ENCODE assay signal across 2 cellular contexts in the genomic region with DNA sequence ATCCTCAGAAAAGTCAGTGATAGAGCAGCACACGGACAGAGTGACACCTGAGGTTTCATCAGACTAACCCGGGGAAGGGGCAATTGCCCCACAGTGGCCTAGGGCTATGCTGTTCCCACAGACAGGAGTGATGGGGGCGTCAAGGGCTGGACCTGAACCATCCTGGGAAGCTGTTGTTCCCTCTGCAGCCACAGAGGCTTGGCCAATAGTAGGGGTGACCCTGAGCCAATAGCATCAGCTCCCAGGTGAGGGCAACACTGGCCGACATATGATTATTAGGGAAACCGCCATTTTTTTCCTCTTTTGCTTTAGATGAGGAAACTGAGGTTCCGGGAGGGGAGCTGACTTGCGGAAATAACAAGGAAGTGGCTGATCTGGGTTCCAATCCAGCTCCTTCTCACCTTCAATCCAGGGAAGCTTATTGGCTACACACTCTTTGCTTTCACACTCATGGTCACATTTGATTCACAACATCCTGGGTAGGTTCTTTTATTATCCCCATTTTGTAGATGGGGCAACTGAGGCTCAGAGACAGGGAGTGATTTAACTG.
TF ChIP-seq lines count a peak whose summit lies in the region.

No MANE protein-coding gene starts in this region.

TF ChIP-seq in HCT116, 20 proteins besides CTCF, POLR2A, EP300 and RAD21:
- TF ChIP-seq ZNF274 (IDR thresholded peaks at IDR 0.05; ENCODE audit: low read depth, low read length) = no peak
- no peak for TF ChIP-seq CEBPB (IDR thresholded peaks at IDR 0.05; ENCODE audit: low read depth)
- TF ChIP-seq, protein P1, sequence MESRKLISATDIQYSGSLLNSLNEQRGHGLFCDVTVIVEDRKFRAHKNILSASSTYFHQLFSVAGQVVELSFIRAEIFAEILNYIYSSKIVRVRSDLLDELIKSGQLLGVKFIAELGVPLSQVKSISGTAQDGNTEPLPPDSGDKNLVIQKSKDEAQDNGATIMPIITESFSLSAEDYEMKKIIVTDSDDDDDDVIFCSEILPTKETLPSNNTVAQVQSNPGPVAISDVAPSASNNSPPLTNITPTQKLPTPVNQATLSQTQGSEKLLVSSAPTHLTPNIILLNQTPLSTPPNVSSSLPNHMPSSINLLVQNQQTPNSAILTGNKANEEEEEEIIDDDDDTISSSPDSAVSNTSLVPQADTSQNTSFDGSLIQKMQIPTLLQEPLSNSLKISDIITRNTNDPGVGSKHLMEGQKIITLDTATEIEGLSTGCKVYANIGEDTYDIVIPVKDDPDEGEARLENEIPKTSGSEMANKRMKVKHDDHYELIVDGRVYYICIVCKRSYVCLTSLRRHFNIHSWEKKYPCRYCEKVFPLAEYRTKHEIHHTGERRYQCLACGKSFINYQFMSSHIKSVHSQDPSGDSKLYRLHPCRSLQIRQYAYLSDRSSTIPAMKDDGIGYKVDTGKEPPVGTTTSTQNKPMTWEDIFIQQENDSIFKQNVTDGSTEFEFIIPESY (IDR thresholded peaks at IDR 0.05; ENCODE audit: extremely low read depth, insufficient replicate concordance, low read length) = no peak
- TF ChIP-seq JUND (IDR thresholded peaks at IDR 0.05) = no peak
- TF ChIP-seq, protein P2, sequence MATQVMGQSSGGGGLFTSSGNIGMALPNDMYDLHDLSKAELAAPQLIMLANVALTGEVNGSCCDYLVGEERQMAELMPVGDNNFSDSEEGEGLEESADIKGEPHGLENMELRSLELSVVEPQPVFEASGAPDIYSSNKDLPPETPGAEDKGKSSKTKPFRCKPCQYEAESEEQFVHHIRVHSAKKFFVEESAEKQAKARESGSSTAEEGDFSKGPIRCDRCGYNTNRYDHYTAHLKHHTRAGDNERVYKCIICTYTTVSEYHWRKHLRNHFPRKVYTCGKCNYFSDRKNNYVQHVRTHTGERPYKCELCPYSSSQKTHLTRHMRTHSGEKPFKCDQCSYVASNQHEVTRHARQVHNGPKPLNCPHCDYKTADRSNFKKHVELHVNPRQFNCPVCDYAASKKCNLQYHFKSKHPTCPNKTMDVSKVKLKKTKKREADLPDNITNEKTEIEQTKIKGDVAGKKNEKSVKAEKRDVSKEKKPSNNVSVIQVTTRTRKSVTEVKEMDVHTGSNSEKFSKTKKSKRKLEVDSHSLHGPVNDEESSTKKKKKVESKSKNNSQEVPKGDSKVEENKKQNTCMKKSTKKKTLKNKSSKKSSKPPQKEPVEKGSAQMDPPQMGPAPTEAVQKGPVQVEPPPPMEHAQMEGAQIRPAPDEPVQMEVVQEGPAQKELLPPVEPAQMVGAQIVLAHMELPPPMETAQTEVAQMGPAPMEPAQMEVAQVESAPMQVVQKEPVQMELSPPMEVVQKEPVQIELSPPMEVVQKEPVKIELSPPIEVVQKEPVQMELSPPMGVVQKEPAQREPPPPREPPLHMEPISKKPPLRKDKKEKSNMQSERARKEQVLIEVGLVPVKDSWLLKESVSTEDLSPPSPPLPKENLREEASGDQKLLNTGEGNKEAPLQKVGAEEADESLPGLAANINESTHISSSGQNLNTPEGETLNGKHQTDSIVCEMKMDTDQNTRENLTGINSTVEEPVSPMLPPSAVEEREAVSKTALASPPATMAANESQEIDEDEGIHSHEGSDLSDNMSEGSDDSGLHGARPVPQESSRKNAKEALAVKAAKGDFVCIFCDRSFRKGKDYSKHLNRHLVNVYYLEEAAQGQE (IDR thresholded peaks at IDR 0.05; ENCODE audit: low read depth) = no peak
- no peak for TF ChIP-seq EGR1 (IDR thresholded peaks at IDR 0.05; ENCODE audit: low read depth)
- TF ChIP-seq FOSL1 (IDR thresholded peaks at IDR 0.05; ENCODE audit: low read depth) = no peak
- no peak for TF ChIP-seq SRF (IDR thresholded peaks at IDR 0.05; ENCODE audit: low read depth)
TF ChIP-seq in HCT116: peak in this region for 0.

TF ChIP-seq in K562, 482 proteins besides CTCF, POLR2A, EP300 and RAD21:
- TF ChIP-seq RBFOX2 (IDR thresholded peaks at IDR 0.05; ENCODE audit: low read depth, low read length) (no peak), RBM25 (IDR thresholded peaks at IDR 0.05; ENCODE audit: low read depth, low read length, severe bottlenecking) (peak; percentile 33)
- TF ChIP-seq, protein P3, sequence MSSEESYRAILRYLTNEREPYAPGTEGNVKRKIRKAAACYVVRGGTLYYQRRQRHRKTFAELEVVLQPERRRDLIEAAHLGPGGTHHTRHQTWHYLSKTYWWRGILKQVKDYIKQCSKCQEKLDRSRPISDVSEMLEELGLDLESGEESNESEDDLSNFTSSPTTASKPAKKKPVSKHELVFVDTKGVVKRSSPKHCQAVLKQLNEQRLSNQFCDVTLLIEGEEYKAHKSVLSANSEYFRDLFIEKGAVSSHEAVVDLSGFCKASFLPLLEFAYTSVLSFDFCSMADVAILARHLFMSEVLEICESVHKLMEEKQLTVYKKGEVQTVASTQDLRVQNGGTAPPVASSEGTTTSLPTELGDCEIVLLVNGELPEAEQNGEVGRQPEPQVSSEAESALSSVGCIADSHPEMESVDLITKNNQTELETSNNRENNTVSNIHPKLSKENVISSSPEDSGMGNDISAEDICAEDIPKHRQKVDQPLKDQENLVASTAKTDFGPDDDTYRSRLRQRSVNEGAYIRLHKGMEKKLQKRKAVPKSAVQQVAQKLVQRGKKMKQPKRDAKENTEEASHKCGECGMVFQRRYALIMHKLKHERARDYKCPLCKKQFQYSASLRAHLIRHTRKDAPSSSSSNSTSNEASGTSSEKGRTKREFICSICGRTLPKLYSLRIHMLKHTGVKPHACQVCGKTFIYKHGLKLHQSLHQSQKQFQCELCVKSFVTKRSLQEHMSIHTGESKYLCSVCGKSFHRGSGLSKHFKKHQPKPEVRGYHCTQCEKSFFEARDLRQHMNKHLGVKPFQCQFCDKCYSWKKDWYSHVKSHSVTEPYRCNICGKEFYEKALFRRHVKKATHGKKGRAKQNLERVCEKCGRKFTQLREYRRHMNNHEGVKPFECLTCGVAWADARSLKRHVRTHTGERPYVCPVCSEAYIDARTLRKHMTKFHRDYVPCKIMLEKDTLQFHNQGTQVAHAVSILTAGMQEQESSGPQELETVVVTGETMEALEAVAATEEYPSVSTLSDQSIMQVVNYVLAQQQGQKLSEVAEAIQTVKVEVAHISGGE (CRISPR knock-in tag; IDR thresholded peaks at IDR 0.05) = peak in 1 of 3 experiments; percentile 85; a peak in 2 of 6 replicates
